ENCODE assay signal across 1 cellular context in the genomic region with DNA sequence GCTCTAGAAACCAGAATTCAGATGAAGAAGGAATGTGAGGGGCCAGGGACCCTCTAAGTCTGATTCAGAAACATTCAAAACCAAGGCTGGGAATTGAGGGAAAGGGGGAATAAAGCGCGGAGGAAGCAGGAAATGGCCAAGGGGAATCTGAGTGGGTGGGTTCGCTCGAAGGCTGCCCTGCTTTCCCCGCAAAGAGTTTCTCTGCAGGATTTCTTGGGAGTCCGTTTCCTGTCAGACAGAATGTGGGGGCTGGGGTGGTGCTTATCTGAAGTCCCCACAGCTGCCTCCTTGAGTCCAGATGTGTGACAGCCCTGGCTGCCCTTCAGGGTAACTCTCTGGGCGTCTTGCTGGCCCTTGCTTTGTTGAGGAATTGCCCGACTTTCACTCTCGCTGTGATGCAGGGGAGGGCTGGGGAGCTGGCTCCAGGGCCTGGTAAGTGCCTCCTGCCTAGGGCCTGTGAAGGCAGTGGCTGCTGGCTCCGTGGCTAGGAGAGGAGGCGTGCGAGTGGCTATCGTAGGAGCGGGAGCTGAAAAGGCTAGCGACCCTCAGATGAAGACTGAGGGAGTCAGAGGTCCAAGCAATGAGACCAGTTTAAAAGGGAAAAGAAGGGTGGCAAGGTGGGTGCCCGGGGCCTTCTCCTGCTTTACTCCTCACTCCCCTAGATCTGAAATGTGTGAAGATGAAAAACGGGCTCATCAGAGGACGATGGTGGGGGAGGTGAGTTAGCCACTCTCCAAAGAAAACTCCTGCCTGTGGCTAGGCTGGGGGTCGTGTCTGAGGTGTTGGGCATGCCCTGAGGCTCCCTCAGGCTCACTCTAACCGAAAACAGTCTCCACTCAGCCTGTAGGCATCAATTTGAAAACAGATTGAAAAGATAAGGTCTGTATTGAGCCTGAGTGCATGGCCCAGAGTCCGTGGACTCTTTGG.
A peak's percentile ranks its signal among the peaks of the same experiment; 100 is the strongest.
TF ChIP-seq lines count a peak whose summit lies in the region.

No MANE protein-coding gene starts in this region.

TF ChIP-seq in K562, 482 proteins besides CTCF, POLR2A, EP300 and RAD21 (continued from another document):
- TF ChIP-seq, protein P1, sequence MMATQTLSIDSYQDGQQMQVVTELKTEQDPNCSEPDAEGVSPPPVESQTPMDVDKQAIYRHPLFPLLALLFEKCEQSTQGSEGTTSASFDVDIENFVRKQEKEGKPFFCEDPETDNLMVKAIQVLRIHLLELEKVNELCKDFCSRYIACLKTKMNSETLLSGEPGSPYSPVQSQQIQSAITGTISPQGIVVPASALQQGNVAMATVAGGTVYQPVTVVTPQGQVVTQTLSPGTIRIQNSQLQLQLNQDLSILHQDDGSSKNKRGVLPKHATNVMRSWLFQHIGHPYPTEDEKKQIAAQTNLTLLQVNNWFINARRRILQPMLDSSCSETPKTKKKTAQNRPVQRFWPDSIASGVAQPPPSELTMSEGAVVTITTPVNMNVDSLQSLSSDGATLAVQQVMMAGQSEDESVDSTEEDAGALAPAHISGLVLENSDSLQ (IDR thresholded peaks at IDR 0.05), result peak; percentile 71
- TF ChIP-seq ZNF589 (CRISPR knock-in tag; IDR thresholded peaks at IDR 0.05; ENCODE audit: low read depth) (peak; percentile 62; the same call in 1 of the 2 replicates), ATF4 (CRISPR knock-in tag; IDR thresholded peaks at IDR 0.05) (no peak), TCF3 (CRISPR knock-in tag; IDR thresholded peaks at IDR 0.05) (peak; percentile 89), TRIM24 (IDR thresholded peaks at IDR 0.05) (peak; percentile 55 to 63; a peak in 2 of 4 replicates), DDX20 (tag; IDR thresholded peaks at IDR 0.05; ENCODE audit: low read depth) (no peak), KDM1A (IDR thresholded peaks at IDR 0.05) (peak; percentile 75 to 82; a peak in 3 of 4 replicates), ZNF707 (CRISPR knock-in tag; conservative IDR thresholded peaks at IDR 0.05) (no peak), TAF9B (IDR thresholded peaks at IDR 0.05; ENCODE audit: partially characterized antibody) (peak; percentile 40), L3MBTL2 (IDR thresholded peaks at IDR 0.05) (0 out of 2 replicates have a peak, but pooled peaks have one; percentile 11), CXXC5 (CRISPR knock-in tag; IDR thresholded peaks at IDR 0.05) (peak; percentile 27; the same call in 1 of the 2 replicates), ZBTB7A (IDR thresholded peaks at IDR 0.05; ENCODE audit: borderline replicate concordance, control insufficient read depth, low read depth, low read length) (peak; percentile 39; the same call in 1 of the 2 replicates), WHSC1 (IDR thresholded peaks at IDR 0.05; ENCODE audit: low read length) (no peak), NCOA1 (IDR thresholded peaks at IDR 0.05; ENCODE audit: low read depth) (peak; percentile 39; the same call in 1 of the 2 replicates), RREB1 (CRISPR knock-in tag; IDR thresholded peaks at IDR 0.05) (no peak), CC2D1A (IDR thresholded peaks at IDR 0.05) (peak; percentile 38; the same call in 1 of the 2 replicates), ZNF282 (CRISPR knock-in tag; IDR thresholded peaks at IDR 0.05) (no peak), BHLHE40 (IDR thresholded peaks at IDR 0.05; ENCODE audit: low read length) (peak; percentile 48; the same call in 1 of the 2 replicates), ATF1 (CRISPR knock-in tag; IDR thresholded peaks at IDR 0.05) (no peak), ATF1 (tag; IDR thresholded peaks at IDR 0.05) (no peak), PPARD (CRISPR knock-in tag; IDR thresholded peaks at IDR 0.05) (no peak), BACH1 (tag; IDR thresholded peaks at IDR 0.05) (no peak), NEUROD1 (IDR thresholded peaks at IDR 0.05; ENCODE audit: borderline replicate concordance, low read depth, low read length, partially characterized antibody) (peak; percentile 48), DPF2 (IDR thresholded peaks at IDR 0.05) (peak; percentile 66; the same call in 1 of the 2 replicates), RBM34 (IDR thresholded peaks at IDR 0.05; ENCODE audit: borderline replicate concordance, insufficient read depth, low read length) (no peak), ZNF592 (IDR thresholded peaks at IDR 0.05) (0 out of 2 replicates have a peak, but pooled peaks have one; percentile 15), CBFA2T2 (conservative IDR thresholded peaks at IDR 0.05) (peak; percentile 90), LEF1 (IDR thresholded peaks at IDR 0.05) (peak; percentile 30; the same call in 1 of the 2 replicates), SRSF1 (IDR thresholded peaks at IDR 0.05; ENCODE audit: low read depth, low read length) (no peak), TEAD4 (IDR thresholded peaks at IDR 0.05; ENCODE audit: low read length) (peak; percentile 82), TEAD4 (CRISPR knock-in tag; IDR thresholded peaks at IDR 0.05; ENCODE audit: borderline replicate concordance) (no peak), PHF21A (IDR thresholded peaks at IDR 0.05; ENCODE audit: borderline replicate concordance, low read depth) (no peak), TAL1 (IDR thresholded peaks at IDR 0.05) (peak; percentile 80), STAT5B (CRISPR knock-in tag; IDR thresholded peaks at IDR 0.05) (no peak), MAZ (CRISPR knock-in tag; conservative IDR thresholded peaks at IDR 0.05 in 1 of 2, IDR thresholded peaks at IDR 0.05 in 1 of 2) (0 out of 4 replicates have a peak, but pooled peaks of 1 of the 2 experiments have one; percentile 27), CREB1 (IDR thresholded peaks at IDR 0.05) (peak; percentile 46; the same call in 1 of the 2 replicates), CREB1 (CRISPR knock-in tag; IDR thresholded peaks at IDR 0.05) (no peak), ERF (CRISPR knock-in tag; IDR thresholded peaks at IDR 0.05) (no peak), POLR2G (IDR thresholded peaks at IDR 0.05; ENCODE audit: low read depth, low read length) (peak; percentile 54), CREM (IDR thresholded peaks at IDR 0.05; ENCODE audit: low read depth) (0 out of 2 replicates have a peak, but pooled peaks have one; percentile 34), NUFIP1 (IDR thresholded peaks at IDR 0.05; ENCODE audit: partially characterized antibody) (no peak)
- TF ChIP-seq, protein P2, sequence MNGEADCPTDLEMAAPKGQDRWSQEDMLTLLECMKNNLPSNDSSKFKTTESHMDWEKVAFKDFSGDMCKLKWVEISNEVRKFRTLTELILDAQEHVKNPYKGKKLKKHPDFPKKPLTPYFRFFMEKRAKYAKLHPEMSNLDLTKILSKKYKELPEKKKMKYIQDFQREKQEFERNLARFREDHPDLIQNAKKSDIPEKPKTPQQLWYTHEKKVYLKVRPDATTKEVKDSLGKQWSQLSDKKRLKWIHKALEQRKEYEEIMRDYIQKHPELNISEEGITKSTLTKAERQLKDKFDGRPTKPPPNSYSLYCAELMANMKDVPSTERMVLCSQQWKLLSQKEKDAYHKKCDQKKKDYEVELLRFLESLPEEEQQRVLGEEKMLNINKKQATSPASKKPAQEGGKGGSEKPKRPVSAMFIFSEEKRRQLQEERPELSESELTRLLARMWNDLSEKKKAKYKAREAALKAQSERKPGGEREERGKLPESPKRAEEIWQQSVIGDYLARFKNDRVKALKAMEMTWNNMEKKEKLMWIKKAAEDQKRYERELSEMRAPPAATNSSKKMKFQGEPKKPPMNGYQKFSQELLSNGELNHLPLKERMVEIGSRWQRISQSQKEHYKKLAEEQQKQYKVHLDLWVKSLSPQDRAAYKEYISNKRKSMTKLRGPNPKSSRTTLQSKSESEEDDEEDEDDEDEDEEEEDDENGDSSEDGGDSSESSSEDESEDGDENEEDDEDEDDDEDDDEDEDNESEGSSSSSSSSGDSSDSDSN (IDR thresholded peaks at IDR 0.05; ENCODE audit: borderline replicate concordance in 1 of 2, low read depth in 2 of 2, low read length in 2 of 2), result 0 out of 4 replicates have a peak, but pooled peaks of 1 of the 2 experiments have one; percentile 39
- TF ChIP-seq, protein P3, sequence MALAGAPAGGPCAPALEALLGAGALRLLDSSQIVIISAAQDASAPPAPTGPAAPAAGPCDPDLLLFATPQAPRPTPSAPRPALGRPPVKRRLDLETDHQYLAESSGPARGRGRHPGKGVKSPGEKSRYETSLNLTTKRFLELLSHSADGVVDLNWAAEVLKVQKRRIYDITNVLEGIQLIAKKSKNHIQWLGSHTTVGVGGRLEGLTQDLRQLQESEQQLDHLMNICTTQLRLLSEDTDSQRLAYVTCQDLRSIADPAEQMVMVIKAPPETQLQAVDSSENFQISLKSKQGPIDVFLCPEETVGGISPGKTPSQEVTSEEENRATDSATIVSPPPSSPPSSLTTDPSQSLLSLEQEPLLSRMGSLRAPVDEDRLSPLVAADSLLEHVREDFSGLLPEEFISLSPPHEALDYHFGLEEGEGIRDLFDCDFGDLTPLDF (CRISPR knock-in tag; IDR thresholded peaks at IDR 0.05), result no peak
- TF ChIP-seq, protein P4, sequence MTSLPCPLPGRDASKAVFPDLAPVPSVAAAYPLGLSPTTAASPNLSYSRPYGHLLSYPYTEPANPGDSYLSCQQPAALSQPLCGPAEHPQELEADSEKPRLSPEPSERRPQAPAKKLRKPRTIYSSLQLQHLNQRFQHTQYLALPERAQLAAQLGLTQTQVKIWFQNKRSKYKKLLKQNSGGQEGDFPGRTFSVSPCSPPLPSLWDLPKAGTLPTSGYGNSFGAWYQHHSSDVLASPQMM (CRISPR knock-in tag; IDR thresholded peaks at IDR 0.05), result no peak
